In the genomic region with DNA sequence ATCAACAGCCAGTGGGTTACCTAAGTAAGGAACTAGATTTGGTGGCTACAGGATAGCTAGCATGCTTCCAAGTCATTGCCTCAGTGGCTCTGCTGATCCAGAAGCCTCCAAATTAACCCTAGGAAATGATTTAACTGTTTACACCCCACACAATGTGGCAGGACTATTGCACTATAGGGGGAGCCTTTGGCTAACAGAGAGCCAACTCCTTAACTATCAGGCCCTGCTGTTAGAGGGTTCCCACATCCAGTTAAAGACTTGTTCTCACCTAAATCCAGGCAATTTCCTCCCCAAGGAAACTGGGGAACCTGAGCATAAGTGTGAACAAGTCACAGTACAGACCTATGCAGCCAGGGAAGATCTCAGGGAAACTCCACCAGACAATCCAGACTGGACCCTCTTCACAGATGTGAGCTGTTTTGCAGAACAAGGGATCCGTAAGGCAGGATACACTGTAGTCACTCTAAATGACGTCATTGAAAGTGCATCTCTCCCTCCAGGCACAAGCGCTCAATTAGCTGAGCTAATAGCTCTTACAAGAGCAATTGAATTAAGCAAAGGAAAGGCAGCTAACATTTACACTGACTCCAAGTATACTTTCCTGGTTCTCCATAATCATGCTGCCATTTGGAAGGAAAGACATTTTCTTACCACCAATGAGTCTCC, we compare ENCODE assay signal across 17 cellular contexts.
"Had no signal": no experiment of that assay in that cellular context is flagged by ENCODE, and none has a peak within 500 bp of the region (broad histone marks: within the 10 kb centered on the region; RNA-seq: fewer than 3 reads in every experiment).

No MANE protein-coding gene starts in this region.

- H3K27ac ChIP-seq: epithelial cell of prostate, heart left ventricle, parathyroid adenoma, thoracic aorta had no signal

- DNase-seq: activated CD4-positive, alpha-beta T cell treated with anti-CD3 and anti-CD28 coated beads for 1 hour; activated CD4-positive, alpha-beta T cell treated with anti-CD3 and anti-CD28 coated beads, Interleukin-2, amount 50 U/mL, for 4 hours; activated naive CD4-positive, alpha-beta T cell treated with anti-CD3 and anti-CD28 coated beads for 36 hours; activated naive CD8-positive, alpha-beta T cell treated with anti-CD3 and anti-CD28 coated beads, Interleukin-2, amount 50 U/mL, for 24 hours; activated T-cell treated with anti-CD3 and anti-CD28 coated beads for 4 hours; aorta; effector memory CD4-positive, alpha-beta T cell; heart left ventricle; left colon; naive B cell; T-helper 9 cell had no signal

- FAIRE-seq: frontal cortex had no signal

- H3K36me3 ChIP-seq: heart left ventricle, thoracic aorta had no signal

- H3K4me1 ChIP-seq: heart left ventricle, parathyroid adenoma had no signal

- H3K27me3 ChIP-seq: heart left ventricle had no signal

- H3K9ac ChIP-seq: parathyroid adenoma had no signal

- H3K9me3 ChIP-seq: thoracic aorta had no signal

- H3K79me2 ChIP-seq: parathyroid adenoma had no signal

- H2AFZ ChIP-seq: parathyroid adenoma had no signal

- H3K4me3 ChIP-seq: heart left ventricle, lung, thoracic aorta had no signal

- ATAC-seq: activated naive CD8-positive, alpha-beta T cell treated with anti-CD3 and anti-CD28 coated beads, Interleukin-2, amount 50 U/mL, for 24 hours; heart left ventricle; left colon; stimulated activated effector memory CD8-positive, alpha-beta T cell treated with anti-CD3 and anti-CD28 coated beads, Interleukin-12 subunit alpha, Interleukin-12 subunit beta, amount 100 ng/mL, for 72 hours had no signal
